Comparison of ENCODE assay signal across 1 cellular context in the genomic region with DNA sequence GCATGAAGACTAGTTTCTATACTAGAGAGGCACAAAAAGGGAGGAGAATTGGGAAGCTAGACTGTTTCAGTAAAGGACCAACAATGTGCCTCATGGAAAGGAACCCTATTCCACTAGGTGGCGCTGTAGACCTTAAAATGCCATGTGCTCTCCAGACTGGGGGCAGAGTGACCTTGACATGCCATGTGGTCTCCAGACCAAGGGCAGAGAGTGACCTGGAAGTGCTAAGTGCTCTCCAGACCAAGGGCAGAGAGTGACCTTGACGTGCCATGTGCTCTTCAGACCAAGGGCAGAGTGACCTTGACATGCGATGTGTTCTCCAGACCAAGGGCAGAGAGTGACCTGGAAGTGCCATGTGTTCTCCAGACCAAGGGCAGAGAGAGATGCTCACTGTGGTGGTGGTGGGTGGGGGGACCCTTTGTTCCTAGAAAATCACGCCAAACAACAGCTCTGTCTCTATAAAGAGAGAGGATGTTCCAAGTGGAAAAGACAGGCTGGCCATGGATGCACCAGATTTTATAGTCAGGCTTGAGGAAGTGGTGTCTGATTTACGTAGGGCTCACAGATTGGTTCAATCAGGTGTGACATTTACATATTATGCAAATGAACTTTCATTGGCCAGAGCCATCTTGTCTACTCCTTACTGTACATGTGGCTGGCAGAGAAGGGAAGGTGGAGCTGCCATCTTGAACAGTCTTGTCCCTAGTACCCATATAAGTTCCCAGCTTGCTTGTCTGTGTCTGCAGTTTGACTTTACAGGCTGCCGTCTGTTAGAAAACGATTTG.
TF ChIP-seq lines count a peak whose summit lies in the region.

No MANE protein-coding gene starts in this region.

TF ChIP-seq in HepG2, 621 proteins besides CTCF, POLR2A, EP300 and RAD21 (continued from another document):
- TF ChIP-seq, protein P1, sequence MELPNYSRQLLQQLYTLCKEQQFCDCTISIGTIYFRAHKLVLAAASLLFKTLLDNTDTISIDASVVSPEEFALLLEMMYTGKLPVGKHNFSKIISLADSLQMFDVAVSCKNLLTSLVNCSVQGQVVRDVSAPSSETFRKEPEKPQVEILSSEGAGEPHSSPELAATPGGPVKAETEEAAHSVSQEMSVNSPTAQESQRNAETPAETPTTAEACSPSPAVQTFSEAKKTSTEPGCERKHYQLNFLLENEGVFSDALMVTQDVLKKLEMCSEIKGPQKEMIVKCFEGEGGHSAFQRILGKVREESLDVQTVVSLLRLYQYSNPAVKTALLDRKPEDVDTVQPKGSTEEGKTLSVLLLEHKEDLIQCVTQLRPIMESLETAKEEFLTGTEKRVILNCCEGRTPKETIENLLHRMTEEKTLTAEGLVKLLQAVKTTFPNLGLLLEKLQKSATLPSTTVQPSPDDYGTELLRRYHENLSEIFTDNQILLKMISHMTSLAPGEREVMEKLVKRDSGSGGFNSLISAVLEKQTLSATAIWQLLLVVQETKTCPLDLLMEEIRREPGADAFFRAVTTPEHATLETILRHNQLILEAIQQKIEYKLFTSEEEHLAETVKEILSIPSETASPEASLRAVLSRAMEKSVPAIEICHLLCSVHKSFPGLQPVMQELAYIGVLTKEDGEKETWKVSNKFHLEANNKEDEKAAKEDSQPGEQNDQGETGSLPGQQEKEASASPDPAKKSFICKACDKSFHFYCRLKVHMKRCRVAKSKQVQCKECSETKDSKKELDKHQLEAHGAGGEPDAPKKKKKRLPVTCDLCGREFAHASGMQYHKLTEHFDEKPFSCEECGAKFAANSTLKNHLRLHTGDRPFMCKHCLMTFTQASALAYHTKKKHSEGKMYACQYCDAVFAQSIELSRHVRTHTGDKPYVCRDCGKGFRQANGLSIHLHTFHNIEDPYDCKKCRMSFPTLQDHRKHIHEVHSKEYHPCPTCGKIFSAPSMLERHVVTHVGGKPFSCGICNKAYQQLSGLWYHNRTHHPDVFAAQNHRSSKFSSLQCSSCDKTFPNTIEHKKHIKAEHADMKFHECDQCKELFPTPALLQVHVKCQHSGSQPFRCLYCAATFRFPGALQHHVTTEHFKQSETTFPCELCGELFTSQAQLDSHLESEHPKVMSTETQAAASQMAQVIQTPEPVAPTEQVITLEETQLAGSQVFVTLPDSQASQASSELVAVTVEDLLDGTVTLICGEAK (IDR thresholded peaks at IDR 0.05), result no peak
- TF ChIP-seq, protein P1 (CRISPR knock-in tag; IDR thresholded peaks at IDR 0.05), result no peak
- TF ChIP-seq ZNF569 (CRISPR knock-in tag; IDR thresholded peaks at IDR 0.05; ENCODE audit: borderline replicate concordance) (no peak), ZNF333 (CRISPR knock-in tag; IDR thresholded peaks at IDR 0.05; ENCODE audit: borderline replicate concordance) (no peak), HNF4A (CRISPR knock-in tag; IDR thresholded peaks at IDR 0.05) (peak; percentile 57), ZNF232 (CRISPR knock-in tag; IDR thresholded peaks at IDR 0.05; ENCODE audit: borderline replicate concordance) (no peak), ZNF547 (CRISPR knock-in tag; IDR thresholded peaks at IDR 0.05) (no peak), ZNF674 (CRISPR knock-in tag; IDR thresholded peaks at IDR 0.05; ENCODE audit: low read depth) (no peak), ZBTB7B (CRISPR knock-in tag; IDR thresholded peaks at IDR 0.05) (0 out of 2 replicates have a peak, but pooled peaks have one; percentile 46), TARDBP (CRISPR knock-in tag; IDR thresholded peaks at IDR 0.05) (peak; percentile 44; the same call in 1 of the 2 replicates), NFE2L1 (CRISPR knock-in tag; IDR thresholded peaks at IDR 0.05; ENCODE audit: borderline replicate concordance) (no peak), ZNF382 (CRISPR knock-in tag; IDR thresholded peaks at IDR 0.05; ENCODE audit: borderline replicate concordance) (no peak), DNMT1 (CRISPR knock-in tag; IDR thresholded peaks at IDR 0.05) (0 out of 2 replicates have a peak, but pooled peaks have one; percentile 49), SIN3B (IDR thresholded peaks at IDR 0.05; ENCODE audit: low read length) (no peak), BORCS8-MEF2B (CRISPR knock-in tag; IDR thresholded peaks at IDR 0.05) (no peak), PHF8 (CRISPR knock-in tag; IDR thresholded peaks at IDR 0.05) (no peak), DMAP1 (CRISPR knock-in tag; IDR thresholded peaks at IDR 0.05) (0 out of 2 replicates have a peak, but pooled peaks have one; percentile 58), NR2F1 (CRISPR knock-in tag; IDR thresholded peaks at IDR 0.05) (no peak), TCF12 (IDR thresholded peaks at IDR 0.05) (no peak), TCF12 (CRISPR knock-in tag; IDR thresholded peaks at IDR 0.05) (no peak)
- TF ChIP-seq, protein P2, sequence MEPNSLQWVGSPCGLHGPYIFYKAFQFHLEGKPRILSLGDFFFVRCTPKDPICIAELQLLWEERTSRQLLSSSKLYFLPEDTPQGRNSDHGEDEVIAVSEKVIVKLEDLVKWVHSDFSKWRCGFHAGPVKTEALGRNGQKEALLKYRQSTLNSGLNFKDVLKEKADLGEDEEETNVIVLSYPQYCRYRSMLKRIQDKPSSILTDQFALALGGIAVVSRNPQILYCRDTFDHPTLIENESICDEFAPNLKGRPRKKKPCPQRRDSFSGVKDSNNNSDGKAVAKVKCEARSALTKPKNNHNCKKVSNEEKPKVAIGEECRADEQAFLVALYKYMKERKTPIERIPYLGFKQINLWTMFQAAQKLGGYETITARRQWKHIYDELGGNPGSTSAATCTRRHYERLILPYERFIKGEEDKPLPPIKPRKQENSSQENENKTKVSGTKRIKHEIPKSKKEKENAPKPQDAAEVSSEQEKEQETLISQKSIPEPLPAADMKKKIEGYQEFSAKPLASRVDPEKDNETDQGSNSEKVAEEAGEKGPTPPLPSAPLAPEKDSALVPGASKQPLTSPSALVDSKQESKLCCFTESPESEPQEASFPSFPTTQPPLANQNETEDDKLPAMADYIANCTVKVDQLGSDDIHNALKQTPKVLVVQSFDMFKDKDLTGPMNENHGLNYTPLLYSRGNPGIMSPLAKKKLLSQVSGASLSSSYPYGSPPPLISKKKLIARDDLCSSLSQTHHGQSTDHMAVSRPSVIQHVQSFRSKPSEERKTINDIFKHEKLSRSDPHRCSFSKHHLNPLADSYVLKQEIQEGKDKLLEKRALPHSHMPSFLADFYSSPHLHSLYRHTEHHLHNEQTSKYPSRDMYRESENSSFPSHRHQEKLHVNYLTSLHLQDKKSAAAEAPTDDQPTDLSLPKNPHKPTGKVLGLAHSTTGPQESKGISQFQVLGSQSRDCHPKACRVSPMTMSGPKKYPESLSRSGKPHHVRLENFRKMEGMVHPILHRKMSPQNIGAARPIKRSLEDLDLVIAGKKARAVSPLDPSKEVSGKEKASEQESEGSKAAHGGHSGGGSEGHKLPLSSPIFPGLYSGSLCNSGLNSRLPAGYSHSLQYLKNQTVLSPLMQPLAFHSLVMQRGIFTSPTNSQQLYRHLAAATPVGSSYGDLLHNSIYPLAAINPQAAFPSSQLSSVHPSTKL (CRISPR knock-in tag; IDR thresholded peaks at IDR 0.05), result peak; percentile 41; the same call in 1 of the 2 replicates
- TF ChIP-seq, protein P3, sequence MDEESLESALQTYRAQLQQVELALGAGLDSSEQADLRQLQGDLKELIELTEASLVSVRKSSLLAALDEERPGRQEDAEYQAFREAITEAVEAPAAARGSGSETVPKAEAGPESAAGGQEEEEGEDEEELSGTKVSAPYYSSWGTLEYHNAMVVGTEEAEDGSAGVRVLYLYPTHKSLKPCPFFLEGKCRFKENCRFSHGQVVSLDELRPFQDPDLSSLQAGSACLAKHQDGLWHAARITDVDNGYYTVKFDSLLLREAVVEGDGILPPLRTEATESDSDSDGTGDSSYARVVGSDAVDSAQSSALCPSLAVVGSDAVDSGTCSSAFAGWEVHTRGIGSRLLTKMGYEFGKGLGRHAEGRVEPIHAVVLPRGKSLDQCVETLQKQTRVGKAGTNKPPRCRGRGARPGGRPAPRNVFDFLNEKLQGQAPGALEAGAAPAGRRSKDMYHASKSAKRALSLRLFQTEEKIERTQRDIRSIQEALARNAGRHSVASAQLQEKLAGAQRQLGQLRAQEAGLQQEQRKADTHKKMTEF (CRISPR knock-in tag; IDR thresholded peaks at IDR 0.05), result no peak
